2 cellular contexts compared by ENCODE assay signal in genomic region chr1:178031856-178032320, GRCh38.
A peak's percentile ranks its signal among the peaks of the same experiment; 100 is the strongest.
TF ChIP-seq lines count a peak whose summit lies in the region.

No MANE protein-coding gene starts in this region.

TF ChIP-seq in HCT116, 20 proteins besides CTCF, POLR2A, EP300 and RAD21:
- no peak for TF ChIP-seq SRF (IDR thresholded peaks at IDR 0.05; ENCODE audit: low read depth)
- TF ChIP-seq YY1 (IDR thresholded peaks at IDR 0.05; ENCODE audit: extremely low read depth, insufficient replicate concordance, low read depth, low read length), result peak; percentile 49

TF ChIP-seq in H1, 55 proteins besides CTCF, POLR2A, EP300 and RAD21:
- no peak for TF ChIP-seq SP1 (IDR thresholded peaks at IDR 0.05; ENCODE audit: low read depth, low read length)
- no peak for TF ChIP-seq RNF2 (IDR thresholded peaks at IDR 0.05; ENCODE audit: borderline replicate concordance, low read depth, low read length, missing control alignments, poor library complexity, severe bottlenecking)
- TF ChIP-seq SUZ12 (IDR thresholded peaks at IDR 0.05; ENCODE audit: low read length), result no peak
- TF ChIP-seq SIRT6 (IDR thresholded peaks at IDR 0.05; ENCODE audit: low read length), result no peak
- no peak for TF ChIP-seq SP4 (IDR thresholded peaks at IDR 0.05; ENCODE audit: low read length)
- no peak for TF ChIP-seq BRCA1 (IDR thresholded peaks at IDR 0.05; ENCODE audit: low read depth, low read length)
- no peak for TF ChIP-seq CBX8 (IDR thresholded peaks at IDR 0.05; ENCODE audit: borderline replicate concordance, low read depth, low read length)
- no peak for TF ChIP-seq TAF7 (optimal IDR thresholded peaks at IDR 0.05; ENCODE audit: borderline replicate concordance, low read depth, low read length)
- no peak for TF ChIP-seq TBP (IDR thresholded peaks at IDR 0.05; ENCODE audit: low read depth, low read length)
- TF ChIP-seq EZH2 (IDR thresholded peaks at IDR 0.05; ENCODE audit: low read depth, low read length, severe bottlenecking), result no peak
- no peak for TF ChIP-seq GTF2F1 (IDR thresholded peaks at IDR 0.05; ENCODE audit: borderline replicate concordance, low read depth, low read length)
- TF ChIP-seq ATF3 (IDR thresholded peaks at IDR 0.05; ENCODE audit: insufficient read depth, low read depth, low read length), result no peak
- 0 out of 2 replicates have a peak, but pooled peaks have one; percentile 22 for TF ChIP-seq CREB1 (IDR thresholded peaks at IDR 0.05)
- no peak for TF ChIP-seq SIX5 (IDR thresholded peaks at IDR 0.05; ENCODE audit: low read depth, low read length)
- TF ChIP-seq TEAD4 (IDR thresholded peaks at IDR 0.05; ENCODE audit: low read depth, low read length), result 0 out of 2 replicates have a peak, but pooled peaks have one; percentile 28
- TF ChIP-seq CHD2 (IDR thresholded peaks at IDR 0.05; ENCODE audit: low read length), result no peak
- TF ChIP-seq RFX5 (IDR thresholded peaks at IDR 0.05; ENCODE audit: borderline replicate concordance, low read depth, low read length), result no peak
- TF ChIP-seq YY1 (IDR thresholded peaks at IDR 0.05; ENCODE audit: low read depth, low read length), result peak; percentile 57; the same call in 1 of the 2 replicates
- no peak for TF ChIP-seq CTBP2 (IDR thresholded peaks at IDR 0.05; ENCODE audit: borderline replicate concordance, insufficient read depth, insufficient read length, low read length)
- no peak for TF ChIP-seq CEBPB (IDR thresholded peaks at IDR 0.05; ENCODE audit: low read depth, low read length)
